In the genomic region with DNA sequence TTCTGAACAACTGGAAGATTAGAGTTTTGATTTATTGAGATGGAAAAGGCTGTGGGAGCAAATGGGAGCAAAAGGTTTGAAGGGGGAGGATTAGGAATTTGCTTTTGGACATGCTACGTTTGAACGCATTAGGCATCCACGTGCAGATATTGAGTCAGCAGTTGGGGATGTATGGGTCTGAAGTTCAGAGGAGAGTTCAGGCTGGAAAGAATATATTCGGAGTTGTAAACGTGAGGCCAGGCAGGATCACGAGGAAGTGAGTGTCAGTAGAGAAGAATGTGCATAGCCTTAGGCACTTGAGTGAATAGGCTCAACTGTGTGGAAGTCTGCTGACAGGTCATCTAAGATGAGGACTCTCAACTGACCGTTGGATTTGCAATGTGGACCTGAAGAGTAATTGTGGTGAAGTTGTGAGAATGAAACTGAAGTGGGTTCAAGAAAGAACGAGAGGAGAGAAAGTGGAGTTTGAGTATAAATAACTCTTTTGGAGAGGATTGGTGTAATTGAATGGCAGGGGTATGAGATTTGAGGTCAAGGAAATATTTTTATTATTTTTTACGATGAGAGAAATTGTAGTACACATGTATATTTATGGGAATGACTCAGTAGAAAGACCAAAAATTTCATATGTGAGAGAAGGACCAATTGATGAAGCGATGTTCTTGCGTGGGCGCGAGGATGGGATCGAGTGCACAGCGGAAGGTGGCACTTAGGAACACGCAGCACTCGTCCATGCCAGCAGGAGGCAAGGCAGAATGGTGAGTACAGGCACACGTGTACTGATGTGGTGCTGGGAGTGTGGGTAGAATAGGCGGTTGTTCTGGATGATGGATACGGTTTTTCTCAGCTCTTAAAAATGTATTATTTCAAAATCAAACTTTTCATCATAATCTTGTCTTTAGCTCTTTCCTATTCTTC, we compare ENCODE assay signal across 12 cellular contexts. TPM values are rescaled to one million over a fixed set of nuclear protein-coding genes. Genes with fewer than 3 reads are reported as not detected.
DNase-seq lines count a peak whose midpoint lies in the region; ATAC-seq and TF ChIP-seq lines count a peak whose summit lies in the region.
"Had no signal": no experiment of that assay in that cellular context is flagged by ENCODE, and none has a peak within 500 bp of the region (broad histone marks: within the 10 kb centered on the region; RNA-seq: fewer than 3 reads in every experiment).

No MANE protein-coding gene starts in this region.

- no peaks in the 10 kb centered on the region for H3K27me3 ChIP-seq in PC-9 (ENCODE audit: insufficient read depth, low read depth)

- TF ChIP-seq CTCF in PC-9 (conservative IDR thresholded peaks at IDR 0.05): no peak

- H3K4me3 ChIP-seq in PC-9: no peak overlapping the region

- peaks cover 30% of the 10 kb centered on the region for H3K4me1 ChIP-seq in PC-9 (replicated peaks; ENCODE audit: insufficient read depth)

- no peak for ATAC-seq in HG03378 (IDR thresholded peaks at IDR 0.05; ENCODE audit: unreplicated experiment)
- ATAC-seq in activated T-helper 17 cell treated with anti-CD3 and anti-CD28 coated beads, Interleukin-2, amount 50 U/mL, for 72 hours (replicated peaks): no peak

- H3F3A ChIP-seq in PC-9 (ENCODE audit: insufficient read depth, low read depth): peaks cover 12% of the 10 kb centered on the region; the same call in 1 of the 2 replicates

- H3K4me1 Mint-ChIP-seq in activated T-helper 17 cell treated with anti-CD3 and anti-CD28 coated beads, Interleukin-2, amount 50 U/mL, for 72 hours: no peaks in the 10 kb centered on the region

- no peak overlapping the region for H3K4me3 Mint-ChIP-seq in activated T-helper 17 cell treated with anti-CD3 and anti-CD28 coated beads, Interleukin-2, amount 50 U/mL, for 72 hours
- H3K4me3 Mint-ChIP-seq: activated naive CD8-positive, alpha-beta T cell treated with anti-CD3 and anti-CD28 coated beads, Interleukin-2, amount 10 ng/mL, durations not matched to agents 7 days and 5 days had no signal

- peaks cover 42% of the 10 kb centered on the region for H3K27me3 Mint-ChIP-seq in activated T-helper 17 cell treated with anti-CD3 and anti-CD28 coated beads, Interleukin-2, amount 50 U/mL, for 72 hours

- no peaks in the 10 kb centered on the region for H3K36me3 ChIP-seq in PC-9 (ENCODE audit: low read depth)

- POLR2A ChIA-PET in PC-9 (lab: Charles Lee; ENCODE audit: unreplicated experiment): no interaction called here

- H3K79me2 ChIP-seq in PC-9 (ENCODE audit: low read depth): no peaks in the 10 kb centered on the region

- H3K27ac ChIP-seq in PC-9 (peak overlapping the region; percentile 40), epithelial cell of prostate (peak overlapping the region; percentile 29)

- DNase-seq in ELF-1 (ENCODE audit: low read depth, low spot score) (peak; percentile 27), PC-9 (peak; percentile 46 to 92), epithelial cell of prostate (ENCODE audit: low read depth, low spot score) (peak; percentile 36), non-pigmented ciliary epithelial cell (ENCODE audit: low read depth) (peak; percentile 53), NCI-H524 (lab: John Stamatoyannopoulos, UW) (no peak)
- DNase-seq in activated T-cell treated with anti-CD3 and anti-CD28 coated beads, Interleukin-2, amount 50 U/mL, for 48 hours: no peak
- DNase-seq: activated CD4-positive, alpha-beta T cell treated with anti-CD3 and anti-CD28 coated beads, Interleukin-2, amount 50 U/mL, for 1 hour; activated naive CD8-positive, alpha-beta T cell treated with anti-CD3 and anti-CD28 coated beads, Interleukin-2, amount 10 ng/mL, durations not matched to agents 7 days and 5 days; GF-D8; NCI-H1930 had no signal

- no peak overlapping the region for H3K27ac Mint-ChIP-seq in activated T-helper 17 cell treated with anti-CD3 and anti-CD28 coated beads, Interleukin-2, amount 50 U/mL, for 72 hours
- H3K27ac Mint-ChIP-seq: activated naive CD8-positive, alpha-beta T cell treated with anti-CD3 and anti-CD28 coated beads, Interleukin-2, amount 10 ng/mL, durations not matched to agents 7 days and 5 days had no signal

- no peaks in the 10 kb centered on the region for H4K20me1 ChIP-seq in PC-9 (ENCODE audit: insufficient read depth)

- no peaks in the 10 kb centered on the region for H3K9me2 ChIP-seq in PC-9 (ENCODE audit: insufficient read depth)

- intact Hi-C loops in PC-9 (cut with micrococcal nuclease; ENCODE audit: unreplicated experiment): loop anchor here (5.0 kb wide), 1 partner anchor 484 kb away; no protein-coding TSS in a partner anchor

- no peaks in the 10 kb centered on the region for H3K9me3 Mint-ChIP-seq in activated T-helper 17 cell treated with anti-CD3 and anti-CD28 coated beads, Interleukin-2, amount 50 U/mL, for 72 hours
- H3K9me3 Mint-ChIP-seq: activated naive CD8-positive, alpha-beta T cell treated with anti-CD3 and anti-CD28 coated beads, Interleukin-2, amount 10 ng/mL, durations not matched to agents 7 days and 5 days had no signal

- peak overlapping the region; percentile 17; the same call in 1 of the 2 replicates for H2AFZ ChIP-seq in PC-9

- peak overlapping the region; percentile 32 for H3K4me2 ChIP-seq in PC-9

- no peaks in the 10 kb centered on the region for H3K36me3 Mint-ChIP-seq in activated T-helper 17 cell treated with anti-CD3 and anti-CD28 coated beads, Interleukin-2, amount 50 U/mL, for 72 hours (ENCODE audit: low read depth)
- H3K36me3 Mint-ChIP-seq: activated naive CD8-positive, alpha-beta T cell treated with anti-CD3 and anti-CD28 coated beads, Interleukin-2, amount 10 ng/mL, durations not matched to agents 7 days and 5 days had no signal

- BruUV-seq in PC-9 (replicated peaks; lab: Mats Ljungman, UMichigan): no TSS peak

- H3K9me3 ChIP-seq in PC-9 (ENCODE audit: insufficient read depth, low read depth): no peaks in the 10 kb centered on the region

- CTCF ChIA-PET in PC-9 (lab: Charles Lee): interaction anchor here (0.6 kb wide), 2 partner anchors 40 to 49 kb away, joined by 3 to 14 read pairs; no protein-coding TSS in a partner anchor

RNA-seq across cellular contexts. Expression of gene POLE4, which starts 40.5 kb away (rescaled TPM):
- 53.8 and 74.4 TPM in 2 replicates for total RNA-seq in PC-9 (2021)
- total RNA-seq in activated T-helper 17 cell treated with anti-CD3 and anti-CD28 coated beads, Interleukin-2, amount 50 U/mL, for 72 hours: 10 to 100 TPM; 48.3 to 73.6 TPM

Comparison
In these comparisons a context has a peak if more than half of its experiments do, and no peak if none do; other contexts are left out.
1. DNase-seq: peak in ELF-1 (single experiment), PC-9 (2 of 2), epithelial cell of prostate (single experiment) and non-pigmented ciliary epithelial cell (single experiment); none in NCI-H524 (0 of 2) and activated T-cell treated with anti-CD3 and anti-CD28 coated beads, Interleukin-2, amount 50 U/mL, for 48 hours (0 of 2).